11 cellular contexts compared by ENCODE assay signal in the genomic region with DNA sequence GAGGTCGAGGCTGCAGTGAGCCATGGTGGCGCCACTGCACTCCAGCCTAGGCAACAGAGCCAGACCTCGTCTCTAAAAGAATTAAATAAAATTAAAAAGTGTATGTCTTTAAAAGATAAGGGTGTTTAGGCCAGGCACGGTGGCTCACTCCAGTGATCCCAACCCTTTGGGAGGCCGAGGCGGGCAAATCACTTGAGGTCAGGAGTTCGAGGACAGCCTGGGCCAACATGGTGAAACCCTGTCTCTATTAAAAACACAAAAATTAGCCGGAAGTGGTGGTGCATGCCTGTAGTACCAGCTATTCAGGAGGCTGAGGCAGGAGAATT. TPM values are rescaled to one million over a fixed set of nuclear protein-coding genes. Genes with fewer than 3 reads are reported as not detected.
A peak's percentile ranks its signal among the peaks of the same experiment; 100 is the strongest.
DNase-seq lines count a peak whose midpoint lies in the region; ATAC-seq and TF ChIP-seq lines count a peak whose summit lies in the region.
"Had no signal": no experiment of that assay in that cellular context is flagged by ENCODE, and none has a peak within 500 bp of the region (broad histone marks: within the 10 kb centered on the region; RNA-seq: fewer than 3 reads in every experiment).

No MANE protein-coding gene starts in this region.

- peaks cover 9% of the 10 kb centered on the region for H3K4me1 Mint-ChIP-seq in stimulated activated naive CD8-positive, alpha-beta T cell treated with anti-CD3 and anti-CD28 coated beads, Interleukin-15, amount 100 ng/mL, for 72 hours
- peaks cover 2% of the 10 kb centered on the region for H3K4me1 Mint-ChIP-seq in activated T-helper 2 cell treated with anti-CD3 and anti-CD28 coated beads, Interferon-gamma antibody, Interleukin-2, Interleukin-4, amounts not matched to agents 10 μg/mL and 5 μg/mL and 100 μg/mL, durations not matched to agents 14 hours and 24 hours and 36 hours (ENCODE audit: low read depth)

- TF ChIP-seq CTCF in lower lobe of right lung (IDR thresholded peaks at IDR 0.05) (no peak), vagina (IDR thresholded peaks at IDR 0.05) (no peak)

- no peaks in the 10 kb centered on the region for H3K36me3 Mint-ChIP-seq in activated T-helper 2 cell treated with anti-CD3 and anti-CD28 coated beads, Interferon-gamma antibody, Interleukin-2, Interleukin-4, amounts not matched to agents 10 μg/mL and 5 μg/mL and 100 μg/mL, durations not matched to agents 14 hours and 24 hours and 36 hours (ENCODE audit: low read depth)

- peaks cover 55% of the 10 kb centered on the region for H3K27me3 Mint-ChIP-seq in stimulated activated naive CD8-positive, alpha-beta T cell treated with anti-CD3 and anti-CD28 coated beads, Interleukin-15, amount 100 ng/mL, for 72 hours
- H3K27me3 Mint-ChIP-seq in activated T-helper 2 cell treated with anti-CD3 and anti-CD28 coated beads, Interferon-gamma antibody, Interleukin-2, Interleukin-4, amounts not matched to agents 10 μg/mL and 5 μg/mL and 100 μg/mL, durations not matched to agents 14 hours and 24 hours and 36 hours (ENCODE audit: low read depth), result peaks cover 33% of the 10 kb centered on the region

- no peak for ATAC-seq in stimulated activated naive CD8-positive, alpha-beta T cell treated with anti-CD3 and anti-CD28 coated beads, Interleukin-15, amount 100 ng/mL, for 72 hours
- ATAC-seq in stimulated activated naive CD8-positive, alpha-beta T cell treated with anti-CD3 and anti-CD28 coated beads, Interleukin-15, Interleukin-2, amounts not matched to agents 100 U/mL and 50 U/mL, for 24 hours, result no peak
- ATAC-seq in SK-N-SH treated with all-trans-retinoic acid at 6 μM for 48 hours (no peak), lower lobe of right lung (no peak), GM21360 (IDR thresholded peaks at IDR 0.05; ENCODE audit: unreplicated experiment) (no peak)

- no peak for TF ChIP-seq POLR2A in vagina (IDR thresholded peaks at IDR 0.05)

- H3K4me3 ChIP-seq in lower lobe of right lung (peak overlapping the region; percentile 38), vagina (peak overlapping the region; percentile 33 to 42)

- H3K27ac ChIP-seq in lower lobe of right lung (no peak overlapping the region), vagina (no peak overlapping the region)
- H3K27ac ChIP-seq: epithelial cell of prostate had no signal

- H3K4me3 Mint-ChIP-seq in stimulated activated naive CD8-positive, alpha-beta T cell treated with anti-CD3 and anti-CD28 coated beads, Interleukin-15, amount 100 ng/mL, for 72 hours, result peak overlapping the region; percentile 30 to 62
- no peak overlapping the region for H3K4me3 Mint-ChIP-seq in activated T-helper 2 cell treated with anti-CD3 and anti-CD28 coated beads, Interferon-gamma antibody, Interleukin-2, Interleukin-4, amounts not matched to agents 10 μg/mL and 5 μg/mL and 100 μg/mL, durations not matched to agents 14 hours and 24 hours and 36 hours (ENCODE audit: low read depth)

- no peak overlapping the region for H3K27ac Mint-ChIP-seq in stimulated activated naive CD8-positive, alpha-beta T cell treated with anti-CD3 and anti-CD28 coated beads, Interleukin-15, amount 100 ng/mL, for 72 hours
- H3K27ac Mint-ChIP-seq in activated T-helper 2 cell treated with anti-CD3 and anti-CD28 coated beads, Interferon-gamma antibody, Interleukin-2, Interleukin-4, amounts not matched to agents 10 μg/mL and 5 μg/mL and 100 μg/mL, durations not matched to agents 14 hours and 24 hours and 36 hours, result no peak overlapping the region

- peaks cover 8% of the 10 kb centered on the region for H3K4me1 ChIP-seq in lower lobe of right lung
- peaks cover 11% of the 10 kb centered on the region for H3K4me1 ChIP-seq in vagina

- no peaks in the 10 kb centered on the region for H3K9me3 Mint-ChIP-seq in stimulated activated naive CD8-positive, alpha-beta T cell treated with anti-CD3 and anti-CD28 coated beads, Interleukin-15, amount 100 ng/mL, for 72 hours
- H3K9me3 Mint-ChIP-seq in activated T-helper 2 cell treated with anti-CD3 and anti-CD28 coated beads, Interferon-gamma antibody, Interleukin-2, Interleukin-4, amounts not matched to agents 10 μg/mL and 5 μg/mL and 100 μg/mL, durations not matched to agents 14 hours and 24 hours and 36 hours, result no peaks in the 10 kb centered on the region

- peaks cover 27% of the 10 kb centered on the region for H3K27me3 ChIP-seq in lower lobe of right lung (ENCODE audit: low read depth)
- H3K27me3 ChIP-seq in vagina, result no peaks in the 10 kb centered on the region

- H3K9me3 ChIP-seq in lower lobe of right lung, result no peaks in the 10 kb centered on the region
- H3K9me3 ChIP-seq in vagina, result no peaks in the 10 kb centered on the region

- intact Hi-C loops in lower lobe of right lung (cut with DNase I), result no loop called here
- intact Hi-C loops in vagina (cut with DNase I), result no loop called here
- intact Hi-C loops in activated T-helper 2 cell treated with anti-CD3 and anti-CD28 coated beads, Interferon-gamma antibody, Interleukin-2, Interleukin-4, amounts not matched to agents 10 μg/mL and 5 μg/mL and 100 μg/mL, durations not matched to agents 14 hours and 24 hours and 36 hours (cut with micrococcal nuclease), result no loop called here

- no peak for DNase-seq in stimulated activated naive CD8-positive, alpha-beta T cell treated with anti-CD3 and anti-CD28 coated beads, Interleukin-15, amount 100 ng/mL, for 72 hours
- no peak for DNase-seq in stimulated activated naive CD8-positive, alpha-beta T cell treated with anti-CD3 and anti-CD28 coated beads, Interleukin-15, Interleukin-2, amounts not matched to agents 100 U/mL and 50 U/mL, for 24 hours
- DNase-seq in lower lobe of right lung (no peak), vagina (ENCODE audit: extremely low spot score in 2 of 2) (no peak), DMS79 (lab: John Stamatoyannopoulos, UW) (no peak)
- DNase-seq in activated T-helper 2 cell treated with anti-CD3 and anti-CD28 coated beads, Interferon-gamma antibody, Interleukin-2, Interleukin-4, amounts not matched to agents 10 μg/mL and 5 μg/mL and 100 μg/mL, durations not matched to agents 14 hours and 24 hours and 36 hours (ENCODE audit: low spot score), result no peak
- DNase-seq: activated CD4-positive, CD25-positive, alpha-beta regulatory T cell; GOT3 had no signal

- H3K36me3 ChIP-seq in lower lobe of right lung (no peaks in the 10 kb centered on the region), vagina (no peaks in the 10 kb centered on the region)

TF ChIP-seq in SK-N-SH treated with all-trans-retinoic acid at 6 μM for 48 hours, 23 proteins besides CTCF, POLR2A, EP300 and RAD21:
- TF ChIP-seq, protein P1, sequence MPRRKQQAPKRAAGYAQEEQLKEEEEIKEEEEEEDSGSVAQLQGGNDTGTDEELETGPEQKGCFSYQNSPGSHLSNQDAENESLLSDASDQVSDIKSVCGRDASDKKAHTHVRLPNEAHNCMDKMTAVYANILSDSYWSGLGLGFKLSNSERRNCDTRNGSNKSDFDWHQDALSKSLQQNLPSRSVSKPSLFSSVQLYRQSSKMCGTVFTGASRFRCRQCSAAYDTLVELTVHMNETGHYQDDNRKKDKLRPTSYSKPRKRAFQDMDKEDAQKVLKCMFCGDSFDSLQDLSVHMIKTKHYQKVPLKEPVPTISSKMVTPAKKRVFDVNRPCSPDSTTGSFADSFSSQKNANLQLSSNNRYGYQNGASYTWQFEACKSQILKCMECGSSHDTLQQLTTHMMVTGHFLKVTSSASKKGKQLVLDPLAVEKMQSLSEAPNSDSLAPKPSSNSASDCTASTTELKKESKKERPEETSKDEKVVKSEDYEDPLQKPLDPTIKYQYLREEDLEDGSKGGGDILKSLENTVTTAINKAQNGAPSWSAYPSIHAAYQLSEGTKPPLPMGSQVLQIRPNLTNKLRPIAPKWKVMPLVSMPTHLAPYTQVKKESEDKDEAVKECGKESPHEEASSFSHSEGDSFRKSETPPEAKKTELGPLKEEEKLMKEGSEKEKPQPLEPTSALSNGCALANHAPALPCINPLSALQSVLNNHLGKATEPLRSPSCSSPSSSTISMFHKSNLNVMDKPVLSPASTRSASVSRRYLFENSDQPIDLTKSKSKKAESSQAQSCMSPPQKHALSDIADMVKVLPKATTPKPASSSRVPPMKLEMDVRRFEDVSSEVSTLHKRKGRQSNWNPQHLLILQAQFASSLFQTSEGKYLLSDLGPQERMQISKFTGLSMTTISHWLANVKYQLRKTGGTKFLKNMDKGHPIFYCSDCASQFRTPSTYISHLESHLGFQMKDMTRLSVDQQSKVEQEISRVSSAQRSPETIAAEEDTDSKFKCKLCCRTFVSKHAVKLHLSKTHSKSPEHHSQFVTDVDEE (CRISPR knock-in tag; IDR thresholded peaks at IDR 0.05), result peak; percentile 36; the same call in 1 of the 2 replicates
- TF ChIP-seq CSDC2 (CRISPR knock-in tag; IDR thresholded peaks at IDR 0.05), result no peak
- no peak for TF ChIP-seq ZC3H10 (CRISPR knock-in tag; IDR thresholded peaks at IDR 0.05)

RNA-seq across cellular contexts. Expression of a gene that starts 7.5 kb away (rescaled TPM):
- total RNA-seq in lower lobe of right lung (14.4 TPM), vagina (46.9 TPM)
- 20.0 and 20.8 TPM in 2 replicates for total RNA-seq in activated T-helper 2 cell treated with anti-CD3 and anti-CD28 coated beads, Interferon-gamma antibody, Interleukin-2, Interleukin-4, amounts not matched to agents 10 μg/mL and 5 μg/mL and 100 μg/mL, durations not matched to agents 14 hours and 24 hours and 36 hours

RNA-seq across cellular contexts. Expression of a gene that starts 21.1 kb away (rescaled TPM):
- total RNA-seq in lower lobe of right lung (8.9 TPM), vagina (2.0 TPM)
- total RNA-seq in activated T-helper 2 cell treated with anti-CD3 and anti-CD28 coated beads, Interferon-gamma antibody, Interleukin-2, Interleukin-4, amounts not matched to agents 10 μg/mL and 5 μg/mL and 100 μg/mL, durations not matched to agents 14 hours and 24 hours and 36 hours, result 1.9 and 2.6 TPM in 2 replicates

RNA-seq across cellular contexts. Expression of a gene that starts 26.5 kb away (rescaled TPM):
- total RNA-seq in lower lobe of right lung (21.0 TPM), vagina (21.9 TPM)
- total RNA-seq in activated T-helper 2 cell treated with anti-CD3 and anti-CD28 coated beads, Interferon-gamma antibody, Interleukin-2, Interleukin-4, amounts not matched to agents 10 μg/mL and 5 μg/mL and 100 μg/mL, durations not matched to agents 14 hours and 24 hours and 36 hours, result 49.9 and 54.3 TPM in 2 replicates

RNA-seq across cellular contexts. Expression of a gene that starts 45.1 kb away (rescaled TPM):
- total RNA-seq in lower lobe of right lung (8.1 TPM), vagina (31.9 TPM)
- 1.9 and 2.4 TPM in 2 replicates for total RNA-seq in activated T-helper 2 cell treated with anti-CD3 and anti-CD28 coated beads, Interferon-gamma antibody, Interleukin-2, Interleukin-4, amounts not matched to agents 10 μg/mL and 5 μg/mL and 100 μg/mL, durations not matched to agents 14 hours and 24 hours and 36 hours

RNA-seq across cellular contexts. Expression of a gene that starts 51.4 kb away (rescaled TPM):
- 14.6 TPM for total RNA-seq in lower lobe of right lung
- total RNA-seq in vagina, result 9.1 TPM
- total RNA-seq in activated T-helper 2 cell treated with anti-CD3 and anti-CD28 coated beads, Interferon-gamma antibody, Interleukin-2, Interleukin-4, amounts not matched to agents 10 μg/mL and 5 μg/mL and 100 μg/mL, durations not matched to agents 14 hours and 24 hours and 36 hours, result 10.7 and 10.8 TPM in 2 replicates
